8 cellular contexts compared by ENCODE assay signal in the genomic region with DNA sequence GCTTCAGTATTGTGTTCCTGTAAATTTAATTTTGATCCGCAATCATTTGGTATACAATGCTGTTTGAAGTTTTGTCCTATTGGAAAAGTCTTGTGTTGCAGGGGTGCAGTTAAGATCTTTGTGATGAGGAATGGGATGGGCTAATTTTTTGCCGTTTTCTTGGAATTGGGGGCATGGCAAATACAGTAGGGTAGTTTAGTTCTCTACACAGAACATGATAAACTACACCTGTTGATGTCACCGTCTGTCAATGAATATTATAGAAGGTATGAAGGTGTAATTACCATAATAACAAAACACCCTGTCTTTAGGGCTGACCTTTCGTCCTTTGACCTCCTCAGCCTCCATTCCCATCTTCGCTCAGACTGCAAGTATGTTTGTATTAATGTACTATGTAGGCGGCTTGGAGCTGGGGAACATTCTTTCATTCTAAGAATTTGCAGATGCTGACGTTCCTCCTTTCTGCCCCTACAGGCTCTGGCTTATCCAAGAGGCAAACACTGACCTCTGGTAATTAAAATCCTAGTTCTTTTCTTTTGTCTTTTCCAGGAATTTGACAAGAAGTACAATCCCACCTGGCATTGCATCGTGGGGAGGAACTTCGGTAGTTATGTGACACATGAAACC. TPM values are rescaled to one million over a fixed set of nuclear protein-coding genes. Genes with fewer than 3 reads are reported as not detected.
DNase-seq lines count a peak whose midpoint lies in the region; ATAC-seq and TF ChIP-seq lines count a peak whose summit lies in the region.

No MANE protein-coding gene starts in this region.

- no peak for ATAC-seq in GM21528 (IDR thresholded peaks at IDR 0.05; ENCODE audit: low FRiP score, unreplicated experiment)
- ATAC-seq in HG02642 (IDR thresholded peaks at IDR 0.05; ENCODE audit: poor library complexity, unreplicated experiment): no peak

- H3K4me1 ChIP-seq in skeletal muscle satellite cell (ENCODE audit: control insufficient read depth, insufficient read depth, low read length): peaks cover 15% of the 10 kb centered on the region

- no peak overlapping the region for H3K27ac ChIP-seq in WERI-Rb-1

- H3K27me3 ChIP-seq in WERI-Rb-1 (ENCODE audit: insufficient read depth, low read depth, severe bottlenecking): no peaks in the 10 kb centered on the region
- H3K27me3 ChIP-seq in skeletal muscle satellite cell (ENCODE audit: control insufficient read depth, insufficient read depth, low read length): no peaks in the 10 kb centered on the region

- no peak for TF ChIP-seq CTCF in GM12875 (IDR thresholded peaks at IDR 0.05; ENCODE audit: borderline replicate concordance, insufficient read depth, low read depth, low read length)
- TF ChIP-seq CTCF in WERI-Rb-1 (IDR thresholded peaks at IDR 0.05; ENCODE audit: low read depth, low read length): no peak
- TF ChIP-seq CTCF in fibroblast of villous mesenchyme (IDR thresholded peaks at IDR 0.05; ENCODE audit: insufficient read depth, low read depth, low read length): no peak

- H3K4me3 ChIP-seq in GM12875 (ENCODE audit: low read depth, low read length): peak overlapping the region; percentile 87
- peak overlapping the region; percentile 64 for H3K4me3 ChIP-seq in WERI-Rb-1 (ENCODE audit: low read depth, low read length)
- peak overlapping the region; percentile 99 for H3K4me3 ChIP-seq in fibroblast of villous mesenchyme (ENCODE audit: low read depth, low read length)
- H3K4me3 ChIP-seq in skeletal muscle satellite cell (ENCODE audit: low read length): peak overlapping the region; percentile 97

- no peak for DNase-seq in WERI-Rb-1
- peak; percentile 19 for DNase-seq in fibroblast of villous mesenchyme (ENCODE audit: low read depth)
- no peak for DNase-seq in KG1 (lab: John Stamatoyannopoulos, UW)
- DNase-seq in NCI-H748 (lab: John Stamatoyannopoulos, UW; ENCODE audit: unreplicated experiment): no peak

- no peaks in the 10 kb centered on the region for H3K9me3 ChIP-seq in WERI-Rb-1 (ENCODE audit: severe bottlenecking)
- H3K9me3 ChIP-seq in skeletal muscle satellite cell (replicated peaks; ENCODE audit: low read length): no peaks in the 10 kb centered on the region

- H3K36me3 ChIP-seq in WERI-Rb-1: peaks cover 39% of the 10 kb centered on the region
- peaks cover 13% of the 10 kb centered on the region for H3K36me3 ChIP-seq in skeletal muscle satellite cell (ENCODE audit: insufficient read depth, low read length)

- peak overlapping the region; percentile 90 for H3K4me2 ChIP-seq in skeletal muscle satellite cell (ENCODE audit: low read length)

- H3K9ac ChIP-seq in skeletal muscle satellite cell (ENCODE audit: low read depth, low read length): peak overlapping the region; percentile 90

RNA-seq across cellular contexts. Expression of a gene that starts 1.7 kb away (rescaled TPM):
- 206 and 280 TPM in 2 replicates for total RNA-seq in fibroblast of villous mesenchyme
- 281 and 386 TPM in 2 replicates for total RNA-seq in skeletal muscle satellite cell (2012; rRNA removed)

RNA-seq across cellular contexts. Expression of a gene that starts 28.1 kb away (rescaled TPM):
- total RNA-seq in fibroblast of villous mesenchyme: 148 and 192 TPM in 2 replicates
- total RNA-seq in skeletal muscle satellite cell (2012; rRNA removed): 148 and 158 TPM in 2 replicates

RNA-seq across cellular contexts. Expression of a gene that starts 31.3 kb away (rescaled TPM):
- total RNA-seq in fibroblast of villous mesenchyme: 18.4 and 29.8 TPM in 2 replicates
- total RNA-seq in skeletal muscle satellite cell (2012; rRNA removed): 17.7 and 21.3 TPM in 2 replicates

RNA-seq across cellular contexts. Expression of a gene that starts 36.5 kb away (rescaled TPM):
- 127 and 175 TPM in 2 replicates for total RNA-seq in fibroblast of villous mesenchyme
- total RNA-seq in skeletal muscle satellite cell (2012; rRNA removed): 97.2 and 108 TPM in 2 replicates

RNA-seq across cellular contexts. Expression of a gene that starts 51.4 kb away (rescaled TPM):
- total RNA-seq in fibroblast of villous mesenchyme: 13.5 and 20.7 TPM in 2 replicates
- total RNA-seq in skeletal muscle satellite cell (2012; rRNA removed): 17.7 and 21.0 TPM in 2 replicates
